Comparison of ENCODE assay signal across 13 cellular contexts in genomic region chr4:17230727-17231126, GRCh38.
A peak's percentile ranks its signal among the peaks of the same experiment; 100 is the strongest.
DNase-seq lines count a peak whose midpoint lies in the region; TF ChIP-seq lines count a peak whose summit lies in the region.
"Had no signal": no experiment of that assay in that cellular context is flagged by ENCODE, and none has a peak within 500 bp of the region (broad histone marks: within the 10 kb centered on the region; RNA-seq: fewer than 3 reads in every experiment).

No MANE protein-coding gene starts in this region.

- TF ChIP-seq CTCF in fibroblast of mammary gland (conservative IDR thresholded peaks at IDR 0.05; ENCODE audit: control insufficient read depth, insufficient read depth, low read depth, low read length) (no peak), brain microvascular endothelial cell (IDR thresholded peaks at IDR 0.05; ENCODE audit: low read depth, low read length, missing control alignments) (no peak)

- no peaks in the 10 kb centered on the region for H3K36me3 ChIP-seq in brain microvascular endothelial cell (replicated peaks)
- H3K36me3 ChIP-seq: BLaER1 had no signal

- no peaks in the 10 kb centered on the region for H3K27me3 ChIP-seq in brain microvascular endothelial cell (replicated peaks)
- H3K27me3 ChIP-seq: BLaER1 had no signal

- H3K27ac ChIP-seq in brain microvascular endothelial cell, result no peak overlapping the region
- H3K27ac ChIP-seq: A549, BLaER1 had no signal

- DNase-seq in EL (peak; percentile 6), M059J (ENCODE audit: low read depth) (peak; percentile 52), fibroblast of mammary gland (ENCODE audit: low read depth) (peak; percentile 4), brain microvascular endothelial cell (no peak), Kasumi-1 (lab: John Stamatoyannopoulos, UW) (no peak), Ammon's horn (ENCODE audit: low spot score) (no peak)
- DNase-seq: Calu3; CD4-positive, CD25-positive, alpha-beta regulatory T cell; DMS 273 treated with DMSO at 0.1 percent for 48 hours; GOT3; H9 had no signal

- no peak overlapping the region for H3K4me3 ChIP-seq in fibroblast of mammary gland (ENCODE audit: control insufficient read depth, low read depth, low read length)
- H3K4me3 ChIP-seq in brain microvascular endothelial cell (ENCODE audit: low read depth, low read length), result no peak overlapping the region
- H3K4me3 ChIP-seq: A549, BLaER1 had no signal

- in situ Hi-C loops in brain microvascular endothelial cell (cut with HindIII; ENCODE audit: low pct_ligation_motif_present, low sequenced_read_pairs), result no loop called here

Comparison
In these comparisons a context has a peak if more than half of its experiments do, and no peak if none do; other contexts are left out.
1. DNase-seq: peak in EL (single experiment), M059J (single experiment) and fibroblast of mammary gland (single experiment); none in brain microvascular endothelial cell (single experiment), Kasumi-1 (0 of 2) and Ammon's horn (single experiment).